13 cellular contexts compared by ENCODE assay signal in the genomic region with DNA sequence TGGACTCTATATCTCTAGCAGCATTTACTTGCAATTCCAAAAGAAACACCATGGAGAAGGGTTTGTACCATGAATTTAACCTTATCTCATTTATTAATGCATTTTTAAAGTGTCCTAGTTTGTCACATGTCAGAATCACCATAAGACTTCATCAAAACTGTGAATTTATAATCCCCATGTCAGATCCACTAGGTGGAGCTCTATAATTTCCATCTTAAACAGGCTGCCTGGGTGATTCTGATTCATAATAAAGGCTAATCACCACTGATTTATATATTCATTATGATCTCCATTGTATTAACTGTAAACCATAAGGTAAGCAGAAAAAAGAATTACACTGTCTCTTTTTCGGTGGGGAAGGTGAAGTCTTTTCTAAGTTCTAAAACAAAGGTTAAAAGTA. TPM values are rescaled to one million over a fixed set of nuclear protein-coding genes. Genes with fewer than 3 reads are reported as not detected.
DNase-seq lines count a peak whose midpoint lies in the region; ATAC-seq, FAIRE-seq and TF ChIP-seq lines count a peak whose summit lies in the region.
"Had no signal": no experiment of that assay in that cellular context is flagged by ENCODE, and none has a peak within 500 bp of the region (broad histone marks: within the 10 kb centered on the region; RNA-seq: fewer than 3 reads in every experiment).

No MANE protein-coding gene starts in this region.

- peak; percentile 18 for FAIRE-seq in colon (lab: Jason Lieb, UNC)

- no peak overlapping the region for H3K27ac Mint-ChIP-seq in progenitor cell of endocrine pancreas
- H3K27ac Mint-ChIP-seq: activated naive CD4-positive, alpha-beta T cell treated with anti-CD3 and anti-CD28 coated beads, Interleukin-2, amount 50 U/mL, for 24 hours; CD4-positive, alpha-beta memory T cell had no signal

- peak; percentile 22 for DNase-seq in NCI-H2171 treated with DMSO at 0.1 percent for 48 hours (lab: John Stamatoyannopoulos, UW)
- DNase-seq in NCI-H2171 (lab: John Stamatoyannopoulos, UW), result no peak
- DNase-seq in NAMALWA (ENCODE audit: low spot score), result peak; percentile 13
- no peak for DNase-seq in progenitor cell of endocrine pancreas (ENCODE audit: low spot score, unreplicated experiment)
- no peak for DNase-seq in LoVo (ENCODE audit: low spot score)
- DNase-seq in DMS79 treated with DMSO at 0.1 percent for 48 hours (lab: John Stamatoyannopoulos, UW), result no peak
- DNase-seq: stimulated activated CD4-positive, alpha-beta T cell treated with anti-CD3 and anti-CD28 coated beads, Interleukin-4, amount 100 ng/mL, for 24 hours had no signal

- TF ChIP-seq CTCF in progenitor cell of endocrine pancreas (IDR thresholded peaks at IDR 0.05; ENCODE audit: unreplicated experiment), result peak; percentile 36

- H3K4me3 Mint-ChIP-seq in progenitor cell of endocrine pancreas (ENCODE audit: low read depth), result no peak overlapping the region
- H3K4me3 Mint-ChIP-seq: activated naive CD4-positive, alpha-beta T cell treated with anti-CD3 and anti-CD28 coated beads, Interleukin-2, amount 50 U/mL, for 24 hours; CD4-positive, alpha-beta memory T cell had no signal

- peaks cover 23% of the 10 kb centered on the region for H3K27me3 Mint-ChIP-seq in progenitor cell of endocrine pancreas

- H3K4me1 Mint-ChIP-seq in progenitor cell of endocrine pancreas (ENCODE audit: low read depth), result peaks cover 4% of the 10 kb centered on the region

- ATAC-seq in HG03039 (IDR thresholded peaks at IDR 0.05; ENCODE audit: unreplicated experiment), result no peak

- peaks cover 2% of the 10 kb centered on the region for H3K36me3 Mint-ChIP-seq in progenitor cell of endocrine pancreas (ENCODE audit: insufficient read depth)
- H3K36me3 Mint-ChIP-seq: activated naive CD4-positive, alpha-beta T cell treated with anti-CD3 and anti-CD28 coated beads, Interleukin-2, amount 50 U/mL, for 24 hours; CD4-positive, alpha-beta memory T cell had no signal

- peaks cover 7% of the 10 kb centered on the region for H3K9me3 Mint-ChIP-seq in progenitor cell of endocrine pancreas (ENCODE audit: low read depth)
- H3K9me3 Mint-ChIP-seq: activated naive CD4-positive, alpha-beta T cell treated with anti-CD3 and anti-CD28 coated beads, Interleukin-2, amount 50 U/mL, for 24 hours; CD4-positive, alpha-beta memory T cell had no signal

RNA-seq across cellular contexts. Expression of gene TCEAL2, which starts 4.0 kb away (rescaled TPM):
- 5.9 and 7.2 TPM in 2 replicates for total RNA-seq in progenitor cell of endocrine pancreas
- total RNA-seq: T-helper 2 cell treated with Interferon-gamma antibody and Interleukin-4, amounts not matched to agents 100 ng/mL and 5 ng/mL, for 36 hours had no signal

RNA-seq across cellular contexts. Expression of gene TCEAL6, which starts 12.8 kb away (rescaled TPM):
- total RNA-seq in progenitor cell of endocrine pancreas, result not detected in 2 replicates
- total RNA-seq: CD4-positive, alpha-beta memory T cell; HT1080; T-helper 2 cell treated with Interferon-gamma antibody and Interleukin-4, amounts not matched to agents 100 ng/mL and 5 ng/mL, for 36 hours had no signal

RNA-seq across cellular contexts. Expression of gene BEX5, which starts 26.3 kb away (rescaled TPM):
- 24.0 and 26.8 TPM in 2 replicates for total RNA-seq in progenitor cell of endocrine pancreas
- total RNA-seq: HT1080 had no signal

Comparison
In these comparisons a context has a peak if more than half of its experiments do, and no peak if none do; other contexts are left out.
1. DNase-seq: peak in NCI-H2171 treated with DMSO at 0.1 percent for 48 hours (single experiment) and NAMALWA (single experiment); none in NCI-H2171 (single experiment), progenitor cell of endocrine pancreas (single experiment), LoVo (single experiment) and DMS79 treated with DMSO at 0.1 percent for 48 hours (single experiment).